Comparison of ENCODE assay signal across 1 cellular context in genomic region chr20:46119547-46119946, GRCh38.
TF ChIP-seq lines count a peak whose summit lies in the region.

No MANE protein-coding gene starts in this region.

TF ChIP-seq in HepG2, 621 proteins besides CTCF, POLR2A, EP300 and RAD21:
- TF ChIP-seq ZNF629 (CRISPR knock-in tag; conservative IDR thresholded peaks at IDR 0.05) (peak; percentile 90), CHD4 (IDR thresholded peaks at IDR 0.05; ENCODE audit: borderline replicate concordance, low read length) (peak; percentile 66; the same call in 1 of the 2 replicates), NR2F6 (IDR thresholded peaks at IDR 0.05) (no peak), NR2F6 (CRISPR knock-in tag; IDR thresholded peaks at IDR 0.05) (no peak)
